In genomic region chr15:48644498-48644826, GRCh38 we compare ENCODE assay signal across 8 cellular contexts. TPM values are rescaled to one million over a fixed set of nuclear protein-coding genes. Genes with fewer than 3 reads are reported as not detected.
A peak's percentile ranks its signal among the peaks of the same experiment; 100 is the strongest.
DNase-seq lines count a peak whose midpoint lies in the region; ATAC-seq, FAIRE-seq and TF ChIP-seq lines count a peak whose summit lies in the region.

No MANE protein-coding gene starts in this region.

- TF ChIP-seq POLR2A in H54 (IDR thresholded peaks at IDR 0.05; ENCODE audit: low read depth, low read length), result no peak

- H3K27ac ChIP-seq in cingulate gyrus (ENCODE audit: low read depth, low read length), result peak overlapping the region; percentile 75
- H3K27ac ChIP-seq in mesodermal cell (ENCODE audit: low read depth, low read length, severe bottlenecking), result peak overlapping the region; percentile 73

- 0 to 1% methylated on average over 11 to 20 of the region's 26 CpGs for WGBS in mesodermal cell (ENCODE audit: insufficient coverage in 2 of 2), 2 experiments

- peak overlapping the region; percentile 71 for H3K4me3 ChIP-seq in mesodermal cell (ENCODE audit: extremely low read depth, insufficient read depth, low read length, poor library complexity, severe bottlenecking)

- no peak for FAIRE-seq in H54 (lab: Jason Lieb, UNC)

- DNase-seq in ureter (ENCODE audit: low spot score) (no peak), H54 (ENCODE audit: insufficient read length, low spot score) (no peak), NK-92 (lab: John Stamatoyannopoulos, UW; ENCODE audit: unreplicated experiment) (no peak)

- peak; percentile 1 for ATAC-seq in GM18867 (IDR thresholded peaks at IDR 0.05; ENCODE audit: unreplicated experiment)
- peak; percentile 10 for ATAC-seq in HG03442 (IDR thresholded peaks at IDR 0.05; ENCODE audit: unreplicated experiment)
- ATAC-seq in HG02610 (IDR thresholded peaks at IDR 0.05; ENCODE audit: unreplicated experiment), result no peak

- no peaks in the 10 kb centered on the region for H3K9me3 ChIP-seq in mesodermal cell (ENCODE audit: control insufficient read depth, low read length)

- H3K36me3 ChIP-seq in mesodermal cell (ENCODE audit: control insufficient read depth, insufficient read depth, low read length), result no peaks in the 10 kb centered on the region

- H3K4me1 ChIP-seq in mesodermal cell (ENCODE audit: control insufficient read depth, insufficient read depth, low read length, poor library complexity, severe bottlenecking), result peaks cover 18% of the 10 kb centered on the region

RNA-seq across cellular contexts. Expression of gene FBN1, which starts 1.0 kb away (rescaled TPM):
- polyA plus RNA-seq in mesodermal cell (2013, experiment 1 of 2), result 47.7 TPM
- polyA plus RNA-seq in mesodermal cell (2013, experiment 2 of 2), result 41.2 TPM
- 37.1 TPM for total RNA-seq in ureter
